35 cellular contexts compared by ENCODE assay signal in the genomic region with DNA sequence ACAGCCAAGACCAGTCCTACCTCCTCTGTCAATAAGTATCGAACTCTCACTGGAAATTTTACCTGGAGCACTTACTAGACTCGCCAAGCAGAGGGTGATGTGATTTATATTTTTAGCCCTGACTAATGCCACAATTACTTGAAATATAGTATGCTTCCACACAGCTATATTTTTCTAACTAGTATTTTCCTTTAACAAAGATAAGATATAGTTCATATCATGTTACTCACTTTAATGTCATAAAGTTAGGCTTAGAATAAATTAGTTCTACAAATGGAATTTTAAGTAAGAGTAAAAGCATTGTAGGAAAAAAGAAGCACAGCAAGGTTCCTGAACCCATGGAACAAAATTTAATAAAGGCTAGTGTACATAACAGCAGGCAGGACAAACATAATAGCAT. TPM values are rescaled to one million over a fixed set of nuclear protein-coding genes. Genes with fewer than 3 reads are reported as not detected.
"Had no signal": no experiment of that assay in that cellular context is flagged by ENCODE, and none has a peak within 500 bp of the region (broad histone marks: within the 10 kb centered on the region; RNA-seq: fewer than 3 reads in every experiment).

No MANE protein-coding gene starts in this region.

- DNase-seq: activated effector memory CD4-positive, alpha-beta T cell treated with anti-CD3 and anti-CD28 coated beads, Interleukin-2, amount 50 U/mL, for 16 hours; activated effector memory CD4-positive, alpha-beta T cell treated with Interleukin-2 at 50 U/mL for 16 hours; activated gamma-delta T cell; activated gamma-delta T cell treated with Interleukin-2 at 50 U/mL for 16 hours; activated naive CD4-positive, alpha-beta T cell; activated naive CD4-positive, alpha-beta T cell treated with anti-CD3 and anti-CD28 coated beads for 36 hours; activated naive CD4-positive, alpha-beta T cell treated with anti-CD3 and anti-CD28 coated beads, Interleukin-2, amount 10 ng/mL, durations not matched to agents 7 days and 5 days; activated naive CD4-positive, alpha-beta T cell treated with anti-CD3 and anti-CD28 coated beads, Interleukin-2, amount 50 U/mL, for 16 hours; activated naive CD4-positive, alpha-beta T cell treated with Interleukin-2 at 50 U/mL for 16 hours; activated naive CD8-positive, alpha-beta T cell treated with anti-CD3 and anti-CD28 coated beads for 36 hours; activated naive CD8-positive, alpha-beta T cell treated with anti-CD3 and anti-CD28 coated beads, Interleukin-2, amount 10 ng/mL, durations not matched to agents 7 days and 5 days; activated naive CD8-positive, alpha-beta T cell treated with anti-CD3 and anti-CD28 coated beads, Interleukin-2, amount 50 U/mL, for 24 hours; activated T-cell treated with anti-CD3 and anti-CD28 coated beads, Interleukin-2, amount 50 U/mL, for 1 hour; activated T-cell treated with anti-CD3 and anti-CD28 coated beads, Interleukin-2, amount 50 U/mL, for 24 hours; activated T-cell treated with anti-CD3 and anti-CD28 coated beads, Interleukin-2, amount 50 U/mL, for 4 hours; activated T-cell treated with anti-CD3 and anti-CD28 coated beads, Interleukin-2, amount 50 U/mL, for 48 hours; activated T-cell treated with anti-CD3 and anti-CD28 coated beads, Interleukin-2, amount 50 U/mL, for 72 hours; adrenal gland; amniotic stem cell; amygdala; anterior cingulate cortex; aorta; body of pancreas; brain microvascular endothelial cell; caudate nucleus; central memory CD4-positive, alpha-beta T cell; cerebellar nuclear complex had no signal

- H3K27me3 ChIP-seq: ascending aorta, body of pancreas, brain microvascular endothelial cell had no signal

- H3K4me1 ChIP-seq: adrenal gland, ascending aorta, body of pancreas, breast epithelium had no signal

- ATAC-seq: activated naive CD4-positive, alpha-beta T cell treated with anti-CD3 and anti-CD28 coated beads, Interleukin-2, amount 50 U/mL, for 72 hours; activated naive CD8-positive, alpha-beta T cell treated with anti-CD3 and anti-CD28 coated beads, Interleukin-2, amount 50 U/mL, for 24 hours; activated T-cell treated with anti-CD3 and anti-CD28 coated beads, Interleukin-2, amount 50 U/mL, for 4 hours; activated T-cell treated with anti-CD3 and anti-CD28 coated beads, Interleukin-2, amount 50 U/mL, for 72 hours; activated T-helper 17 cell treated with anti-CD3 and anti-CD28 coated beads, Interleukin-2, amount 50 U/mL, for 72 hours; body of pancreas had no signal

- H3K27ac ChIP-seq: adrenal gland, ascending aorta, body of pancreas, brain microvascular endothelial cell, breast epithelium, cardiac muscle cell had no signal

- H3K9me3 ChIP-seq: adrenal gland, ascending aorta, body of pancreas, breast epithelium had no signal

- H3K36me3 ChIP-seq: adrenal gland, ascending aorta, brain microvascular endothelial cell, breast epithelium, cardiac muscle cell had no signal

- H3K4me3 ChIP-seq: adrenal gland, ascending aorta, body of pancreas, breast epithelium, cardiac muscle cell had no signal

RNA-seq across cellular contexts. Expression of a gene that starts 16.0 kb away (rescaled TPM):
- total RNA-seq: activated naive CD4-positive, alpha-beta T cell treated with anti-CD3 and anti-CD28 coated beads for 36 hours; activated naive CD4-positive, alpha-beta T cell treated with anti-CD3 and anti-CD28 coated beads, Interleukin-2, amount 50 U/mL, for 72 hours; activated naive CD8-positive, alpha-beta T cell treated with anti-CD3 and anti-CD28 coated beads for 36 hours; activated naive CD8-positive, alpha-beta T cell treated with anti-CD3 and anti-CD28 coated beads, Interleukin-2, amount 10 ng/mL, durations not matched to agents 7 days and 5 days; activated T-cell treated with anti-CD3 and anti-CD28 coated beads, Interleukin-2, amount 50 U/mL, for 4 hours; activated T-cell treated with anti-CD3 and anti-CD28 coated beads, Interleukin-2, amount 50 U/mL, for 72 hours; activated T-helper 1 cell treated with anti-CD3 and anti-CD28 coated beads, Interleukin-12 subunit alpha, Interleukin-12 subunit beta, Interleukin-2, Interleukin-4 antibody, amounts not matched to agents 30 ng/mL and 10 ng/mL and 1 ng/mL, durations not matched to agents 14 hours and 24 hours and 36 hours; activated T-helper 17 cell treated with anti-CD3 and anti-CD28 coated beads, Interleukin-2, amount 50 U/mL, for 72 hours; activated T-helper 2 cell treated with anti-CD3 and anti-CD28 coated beads, Interferon-gamma antibody, Interleukin-2, Interleukin-4, amounts not matched to agents 10 μg/mL and 5 μg/mL and 100 μg/mL, durations not matched to agents 14 hours and 24 hours and 36 hours; ascending aorta; bronchial epithelial cell; cardiac muscle cell had no signal
- polyA plus RNA-seq: adrenal gland, cardiac muscle cell had no signal
